8 cellular contexts compared by ENCODE assay signal in the genomic region with DNA sequence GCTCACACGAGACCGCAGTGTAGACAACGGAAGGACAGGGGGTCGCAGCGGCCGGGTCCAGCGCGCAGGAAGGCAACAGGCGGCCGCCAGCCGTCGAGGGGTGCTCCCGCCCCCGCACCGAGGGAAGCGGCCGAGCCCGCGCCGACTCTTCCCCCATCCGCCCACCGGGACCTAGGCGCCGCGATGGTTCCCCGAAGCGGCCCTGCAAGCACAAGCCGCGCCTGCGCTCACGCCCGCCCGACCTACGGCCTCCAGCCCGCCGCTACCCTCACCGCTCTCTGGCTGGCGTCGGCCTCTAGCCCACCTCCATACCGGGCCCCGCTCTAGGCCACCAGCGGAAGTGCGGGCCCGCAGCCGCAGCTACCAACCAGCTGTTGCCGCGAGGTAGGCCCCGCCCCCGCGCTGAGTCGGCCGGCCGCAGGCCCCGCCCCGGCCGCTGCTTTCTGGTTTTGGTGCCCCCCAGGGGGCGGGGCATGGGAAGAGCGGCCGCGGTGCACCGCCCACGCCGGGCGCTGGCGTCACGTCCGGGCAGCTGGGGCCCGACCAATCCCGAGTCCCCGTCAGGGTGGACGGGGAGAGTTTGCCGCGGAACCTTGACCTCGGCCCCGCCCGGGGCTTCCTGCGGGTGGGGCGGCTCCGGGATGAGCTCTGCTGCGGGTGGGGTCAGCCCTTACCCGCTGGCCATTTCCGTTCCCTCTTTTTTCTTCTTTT. TPM values are rescaled to one million over a fixed set of nuclear protein-coding genes. Genes with fewer than 3 reads are reported as not detected.
DNase-seq lines count a peak whose midpoint lies in the region; ATAC-seq and TF ChIP-seq lines count a peak whose summit lies in the region.

A gene with protein sequence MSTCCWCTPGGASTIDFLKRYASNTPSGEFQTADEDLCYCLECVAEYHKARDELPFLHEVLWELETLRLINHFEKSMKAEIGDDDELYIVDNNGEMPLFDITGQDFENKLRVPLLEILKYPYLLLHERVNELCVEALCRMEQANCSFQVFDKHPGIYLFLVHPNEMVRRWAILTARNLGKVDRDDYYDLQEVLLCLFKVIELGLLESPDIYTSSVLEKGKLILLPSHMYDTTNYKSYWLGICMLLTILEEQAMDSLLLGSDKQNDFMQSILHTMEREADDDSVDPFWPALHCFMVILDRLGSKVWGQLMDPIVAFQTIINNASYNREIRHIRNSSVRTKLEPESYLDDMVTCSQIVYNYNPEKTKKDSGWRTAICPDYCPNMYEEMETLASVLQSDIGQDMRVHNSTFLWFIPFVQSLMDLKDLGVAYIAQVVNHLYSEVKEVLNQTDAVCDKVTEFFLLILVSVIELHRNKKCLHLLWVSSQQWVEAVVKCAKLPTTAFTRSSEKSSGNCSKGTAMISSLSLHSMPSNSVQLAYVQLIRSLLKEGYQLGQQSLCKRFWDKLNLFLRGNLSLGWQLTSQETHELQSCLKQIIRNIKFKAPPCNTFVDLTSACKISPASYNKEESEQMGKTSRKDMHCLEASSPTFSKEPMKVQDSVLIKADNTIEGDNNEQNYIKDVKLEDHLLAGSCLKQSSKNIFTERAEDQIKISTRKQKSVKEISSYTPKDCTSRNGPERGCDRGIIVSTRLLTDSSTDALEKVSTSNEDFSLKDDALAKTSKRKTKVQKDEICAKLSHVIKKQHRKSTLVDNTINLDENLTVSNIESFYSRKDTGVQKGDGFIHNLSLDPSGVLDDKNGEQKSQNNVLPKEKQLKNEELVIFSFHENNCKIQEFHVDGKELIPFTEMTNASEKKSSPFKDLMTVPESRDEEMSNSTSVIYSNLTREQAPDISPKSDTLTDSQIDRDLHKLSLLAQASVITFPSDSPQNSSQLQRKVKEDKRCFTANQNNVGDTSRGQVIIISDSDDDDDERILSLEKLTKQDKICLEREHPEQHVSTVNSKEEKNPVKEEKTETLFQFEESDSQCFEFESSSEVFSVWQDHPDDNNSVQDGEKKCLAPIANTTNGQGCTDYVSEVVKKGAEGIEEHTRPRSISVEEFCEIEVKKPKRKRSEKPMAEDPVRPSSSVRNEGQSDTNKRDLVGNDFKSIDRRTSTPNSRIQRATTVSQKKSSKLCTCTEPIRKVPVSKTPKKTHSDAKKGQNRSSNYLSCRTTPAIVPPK (N-terminal part only) (minus strand): TSS at position 342 of the 711 bp plus-strand sequence. CDS start 5,558 bp downstream, outside the sequence.

- peaks cover 20% of the 10 kb centered on the region; the same call in 1 of the 2 replicates for H4K20me1 ChIP-seq in OCI-LY3 (ENCODE audit: insufficient read depth, low read length)

- DNase-seq in DMS 273 treated with DMSO at 0.1 percent for 48 hours (lab: John Stamatoyannopoulos, UW) (peak; percentile 89), HuH-7.5 (ENCODE audit: low spot score) (peak; percentile 94), endothelial cell (ENCODE audit: low spot score) (peak; percentile 99), mesothelial cell of epicardium (ENCODE audit: low spot score in 2 of 2, unreplicated experiment in 2 of 2) (peak; percentile 90 to 98)
- peak; percentile 99 for DNase-seq in activated CD8-positive, alpha-beta memory T cell treated with anti-CD3 and anti-CD28 coated beads, Interleukin-2, amount 50 U/mL, for 48 hours
- DNase-seq in stimulated activated CD8-positive, alpha-beta memory T cell treated with anti-CD3 and anti-CD28 coated beads, Interleukin-15, amount 100 ng/mL, for 4 hours (ENCODE audit: low read depth in 2 of 2) = peak; percentile 92 to 98

- ATAC-seq in GM21528 (IDR thresholded peaks at IDR 0.05; ENCODE audit: low FRiP score, unreplicated experiment) = peak; percentile 80

- peaks cover 33% of the 10 kb centered on the region for H3K4me1 Mint-ChIP-seq in endothelial cell (ENCODE audit: unreplicated experiment)
- peaks cover 27% of the 10 kb centered on the region for H3K4me1 Mint-ChIP-seq in mesothelial cell of epicardium

- peak within 1 kb of the TSS; percentile 90 for H3K9ac ChIP-seq in OCI-LY3 (ENCODE audit: low read length)

- peaks cover 34% of the 10 kb centered on the region for H3K4me1 ChIP-seq in OCI-LY3 (ENCODE audit: low read length)

- H3K27me3 Mint-ChIP-seq in endothelial cell (ENCODE audit: unreplicated experiment) (peaks cover 4% of the 10 kb centered on the region), mesothelial cell of epicardium (ENCODE audit: low read depth) (no peaks in the 10 kb centered on the region)

- H3K27ac ChIP-seq in OCI-LY3 (ENCODE audit: low read length) = peak within 1 kb of the TSS; percentile 71

- no peaks in the 10 kb centered on the region for H3K9me3 Mint-ChIP-seq in endothelial cell (ENCODE audit: unreplicated experiment)
- H3K9me3 Mint-ChIP-seq in mesothelial cell of epicardium = no peaks in the 10 kb centered on the region

- H3K9me3 ChIP-seq in OCI-LY3 (ENCODE audit: insufficient read depth, low read length) = no peaks in the 10 kb centered on the region

- peak within 1 kb of the TSS; percentile 95 for H3K4me3 Mint-ChIP-seq in endothelial cell (ENCODE audit: unreplicated experiment)
- H3K4me3 Mint-ChIP-seq in mesothelial cell of epicardium = peak within 1 kb of the TSS; percentile 93

- peaks cover 27% of the 10 kb centered on the region for H3K36me3 ChIP-seq in OCI-LY3 (replicated peaks; ENCODE audit: low read depth, low read length)

- peaks cover 43% of the 10 kb centered on the region for H3K79me2 ChIP-seq in OCI-LY3 (ENCODE audit: low read length)

- H3K36me3 Mint-ChIP-seq in endothelial cell (ENCODE audit: low read depth, unreplicated experiment) (peaks cover 37% of the 10 kb centered on the region), mesothelial cell of epicardium (peaks cover 13% of the 10 kb centered on the region)

- peak within 1 kb of the TSS; percentile 93 for H2AFZ ChIP-seq in OCI-LY3 (ENCODE audit: low read depth, low read length)

- TF ChIP-seq CTCF in OCI-LY3 (IDR thresholded peaks at IDR 0.05; ENCODE audit: low read depth, low read length) (no peak), endothelial cell (IDR thresholded peaks at IDR 0.05; ENCODE audit: unreplicated experiment) (no peak), mesothelial cell of epicardium (IDR thresholded peaks at IDR 0.05; ENCODE audit: unreplicated experiment) (no peak)

- H3K27ac Mint-ChIP-seq in endothelial cell (ENCODE audit: unreplicated experiment) = peak within 1 kb of the TSS; percentile 92
- H3K27ac Mint-ChIP-seq in mesothelial cell of epicardium = peak within 1 kb of the TSS; percentile 98

- H3K4me3 ChIP-seq in OCI-LY3 (ENCODE audit: low read length) = peak within 1 kb of the TSS; percentile 96

- H3K4me2 ChIP-seq in OCI-LY3 (ENCODE audit: low read length) = peak within 1 kb of the TSS; percentile 93

- no peaks in the 10 kb centered on the region for H3K27me3 ChIP-seq in OCI-LY3 (ENCODE audit: low read depth, low read length)

RNA-seq across cellular contexts. Expression of the gene that starts here (rescaled TPM):
- total RNA-seq in endothelial cell (ENCODE audit: unreplicated experiment) = 169 TPM
- total RNA-seq in mesothelial cell of epicardium = 51.4 to 52.4 TPM (median 51.6 TPM) in 3 replicates

Comparison
In these comparisons a context has a peak if more than half of its experiments do, and no peak if none do; other contexts are left out.
1. Peak in every context shown above with its lines: DNase-seq, ATAC-seq, H3K4me3 ChIP-seq and H3K27ac ChIP-seq.